Comparison of ENCODE assay signal across 8 cellular contexts in genomic region chr1:2546515-2547209, GRCh38. TPM values are rescaled to one million over a fixed set of nuclear protein-coding genes. Genes with fewer than 3 reads are reported as not detected.
DNase-seq lines count a peak whose midpoint lies in the region; ATAC-seq, FAIRE-seq and TF ChIP-seq lines count a peak whose summit lies in the region.

No MANE protein-coding gene starts in this region.

- H3K56ac ChIP-seq in H1 (replicated peaks; ENCODE audit: insufficient read length, low read depth, low read length) (peak overlapping the region; percentile 82), mesendoderm (ENCODE audit: low read length) (peak overlapping the region; percentile 87)

- TF ChIP-seq CTCF in AG09309 (IDR thresholded peaks at IDR 0.05; ENCODE audit: control insufficient read depth, insufficient read depth, low read depth, low read length, missing control alignments) = peak; percentile 19
- no peak for TF ChIP-seq CTCF in H1 (IDR thresholded peaks at IDR 0.05; ENCODE audit: control extremely low read depth in 1 of 3, insufficient read depth in 1 of 3, low read depth in 1 of 3, low read length in 3 of 3)

- no peak for TF ChIP-seq RAD21 in H1 (IDR thresholded peaks at IDR 0.05 in 1 of 2, conservative IDR thresholded peaks at IDR 0.05 in 1 of 2; ENCODE audit: low read depth in 2 of 2, low read length in 2 of 2)

- H4K8ac ChIP-seq in H1 (ENCODE audit: extremely low read depth, insufficient read depth, low read length) = peak overlapping the region; percentile 88
- H4K8ac ChIP-seq in mesendoderm (ENCODE audit: low read depth, low read length) = no peak overlapping the region

- H3K18ac ChIP-seq in H1 (ENCODE audit: extremely low read depth, low read length) (peak overlapping the region; percentile 87), mesendoderm (ENCODE audit: low read length) (peak overlapping the region; percentile 69)

- DNase-seq in AG09309 (ENCODE audit: low read depth) = no peak
- DNase-seq in NCI-H82 (lab: John Stamatoyannopoulos, UW) = peak; percentile 92
- DNase-seq in activated CD8-positive, alpha-beta memory T cell treated with anti-CD3 and anti-CD28 coated beads for 48 hours (ENCODE audit: low read depth in 2 of 3, low spot score in 2 of 3) = peak in 2 of 3 experiments; percentile 70 to 71
- DNase-seq in H1 (ENCODE audit: low read depth in 1 of 2, low spot score in 2 of 2) = peak; percentile 73 to 84
- peak; percentile 94 for DNase-seq in mesendoderm
- peak; percentile 63 to 71 for DNase-seq in stimulated activated CD8-positive, alpha-beta memory T cell treated with anti-CD3 and anti-CD28 coated beads, Interleukin-15, amount 100 ng/mL, for 4 hours (ENCODE audit: low read depth in 2 of 2)

- WGBS in H1 (ENCODE audit: extremely low coverage in 1 of 2, insufficient coverage in 1 of 2, insufficient read length in 1 of 2, insufficient replicate concordance in 2 of 2, low coverage in 1 of 2, low lambda C conversion rate in 2 of 2, missing lambda C conversion rate in 1 of 2), 2 experiments = 2% methylated on average over 32 of the region's 52 CpGs; no CpG with 5 or more reads in 1 of the 2 experiments
- no CpG with 5 or more reads among the region's 52 CpGs for WGBS in mesendoderm (ENCODE audit: extremely low coverage, insufficient coverage, low lambda C conversion rate)

- H3K23ac ChIP-seq in H1 (ENCODE audit: insufficient read length) (no peak overlapping the region), mesendoderm (ENCODE audit: low read length) (no peak overlapping the region)

- TF ChIP-seq POLR2A in H1 (IDR thresholded peaks at IDR 0.05; ENCODE audit: control extremely low read depth in 1 of 2, low read depth in 2 of 2, low read length in 2 of 2) = no peak

- peaks cover 10% of the 10 kb centered on the region; the same call in 1 of the 2 replicates for H3K23me2 ChIP-seq in H1 (ENCODE audit: low read depth, low read length)

- no peak overlapping the region for H2AK5ac ChIP-seq in H1 (ENCODE audit: low read depth, low read length)
- H2AK5ac ChIP-seq in mesendoderm (ENCODE audit: low read length) = no peak overlapping the region

- no peaks in the 10 kb centered on the region for H3K79me2 ChIP-seq in H1 (ENCODE audit: control insufficient read depth in 1 of 2, insufficient read depth in 2 of 2, low read length in 2 of 2)
- H3K79me2 ChIP-seq in mesendoderm (ENCODE audit: control insufficient read depth, insufficient read depth, low read length) = no peaks in the 10 kb centered on the region

- POLR2A ChIA-PET in H1 (lab: Charles Lee; ENCODE audit: partially characterized antibody) = interaction anchor here (0.5 to 1.7 kb wide), 13 partner anchors 14 to 806 kb away, joined by 3 to 9 read pairs (median 4); partner anchors contain the start of genes HES5 and PANK4

- ATAC-seq in GM18909 (IDR thresholded peaks at IDR 0.05; ENCODE audit: poor library complexity, unreplicated experiment) (peak; percentile 33), HG03196 (IDR thresholded peaks at IDR 0.05; ENCODE audit: unreplicated experiment) (peak; percentile 29)

- H4K20me1 ChIP-seq in H1 (replicated peaks in 1 of 2; ENCODE audit: control insufficient read depth in 1 of 2, insufficient read depth in 2 of 2, low read length in 2 of 2) = no peaks in the 10 kb centered on the region

- H3K9ac ChIP-seq in H1 (replicated peaks in 1 of 4; ENCODE audit: extremely low read depth in 1 of 4, low read depth in 3 of 4, low read length in 3 of 4) = peak overlapping the region in 3 of 4 experiments; percentile 34 to 44 (median 39); a peak in 4 of 7 replicates
- H3K9ac ChIP-seq in mesendoderm (ENCODE audit: low read length) = peak overlapping the region; percentile 72

- H3K4ac ChIP-seq in H1 (replicated peaks; ENCODE audit: insufficient read length, low read depth, low read length) = peak overlapping the region; percentile 96
- no peak overlapping the region for H3K4ac ChIP-seq in mesendoderm (ENCODE audit: low read depth, low read length)

- H2BK120ac ChIP-seq in H1 (replicated peaks; ENCODE audit: low read depth, low read length) (peak overlapping the region; percentile 78), mesendoderm (ENCODE audit: low read depth, low read length) (no peak overlapping the region)

- H3K4me1 ChIP-seq in H1 (replicated peaks in 1 of 4; ENCODE audit: control insufficient read depth in 3 of 4, insufficient read depth in 4 of 4, low read length in 3 of 4) = peaks cover 0 to 31% (median 28%) of the 10 kb centered on the region in 4 experiments; a peak in 6 of 7 replicates
- no peaks in the 10 kb centered on the region for H3K4me1 ChIP-seq in mesendoderm (ENCODE audit: control insufficient read depth, low read depth, low read length)

- H2BK15ac ChIP-seq in H1 (ENCODE audit: low read length) = no peak overlapping the region
- H2BK15ac ChIP-seq in mesendoderm (replicated peaks; ENCODE audit: low read depth) = no peak overlapping the region

- CTCF ChIA-PET in H1 (lab: Charles Lee; ENCODE audit: partially characterized antibody) = interaction anchor here (0.7 to 3.7 kb wide), 21 partner anchors 7 to 946 kb away, joined by 3 to 27 read pairs (median 5); partner anchors contain the start of genes HES5, PANK4 and PEX10

- H3K79me1 ChIP-seq in H1 (ENCODE audit: low read depth, low read length) = no peaks in the 10 kb centered on the region
- H3K79me1 ChIP-seq in mesendoderm (ENCODE audit: low read length) = no peaks in the 10 kb centered on the region

- TF ChIP-seq EP300 in H1 (IDR thresholded peaks at IDR 0.05; ENCODE audit: borderline replicate concordance in 1 of 2, low read depth in 2 of 2, low read length in 2 of 2) = no peak

- H3K27ac ChIP-seq in H1 (ENCODE audit: low read depth, low read length) (0 out of 2 replicates have a peak overlapping the region, but pooled peaks have one; percentile 40), mesendoderm (ENCODE audit: low read depth, low read length) (peak overlapping the region; percentile 69)

- H3K14ac ChIP-seq in H1 (ENCODE audit: insufficient read length) = no peak overlapping the region

- H4K5ac ChIP-seq in H1 (ENCODE audit: insufficient read length, low read depth, low read length) = peak overlapping the region; percentile 90
- no peak overlapping the region for H4K5ac ChIP-seq in mesendoderm (ENCODE audit: low read length)

- H2BK5ac ChIP-seq in H1 (ENCODE audit: low read depth, low read length) = peak overlapping the region; percentile 87
- H2BK5ac ChIP-seq in mesendoderm (ENCODE audit: low read length) = no peak overlapping the region

- peak overlapping the region; percentile 91 for H4K91ac ChIP-seq in H1 (replicated peaks; ENCODE audit: insufficient read length, low read length)

- H2AFZ ChIP-seq in H1 (ENCODE audit: low read length) = no peak overlapping the region

- peaks cover 0 to 9% (median 5%) of the 10 kb centered on the region in 4 experiments; a peak in 3 of 7 replicates for H3K27me3 ChIP-seq in H1 (replicated peaks in 1 of 4; ENCODE audit: control insufficient read depth in 3 of 4, extremely low read depth in 1 of 4, insufficient read depth in 3 of 4, low read length in 3 of 4)
- H3K27me3 ChIP-seq in mesendoderm (ENCODE audit: insufficient read depth, low read length, poor library complexity) = no peaks in the 10 kb centered on the region

- H2BK12ac ChIP-seq in H1 (ENCODE audit: low read depth, low read length) = peak overlapping the region; percentile 23; the same call in 1 of the 2 replicates

- no peak for FAIRE-seq in H1 (lab: Jason Lieb, UNC)

- H3K36me3 ChIP-seq in H1 (ENCODE audit: control insufficient read depth in 2 of 4, insufficient read depth in 4 of 4, low read length in 3 of 4) (no peaks in the 10 kb centered on the region), mesendoderm (ENCODE audit: control insufficient read depth, insufficient read depth, low read length) (no peaks in the 10 kb centered on the region)

- no peaks in the 10 kb centered on the region for H3K9me3 ChIP-seq in H1 (ENCODE audit: insufficient read depth in 2 of 2, low read depth in 1 of 2, low read length in 1 of 2)

- H2BK20ac ChIP-seq in H1 (ENCODE audit: low read length) = no peak overlapping the region

- peak overlapping the region; percentile 82 to 92 for H3K4me2 ChIP-seq in H1 (ENCODE audit: insufficient read depth in 1 of 2, low read depth in 2 of 2, low read length in 2 of 2)
- peak overlapping the region; percentile 70 for H3K4me2 ChIP-seq in mesendoderm (ENCODE audit: low read length)

- H3K4me3 ChIP-seq in AG09309 (ENCODE audit: control insufficient read depth, low read depth, low read length) (peak overlapping the region; percentile 39), H1 (ENCODE audit: extremely low read depth in 1 of 4, insufficient read depth in 2 of 4, low read depth in 3 of 4, low read length in 4 of 4) (peak overlapping the region; percentile 51 to 75 (median 63)), mesendoderm (ENCODE audit: low read length) (peak overlapping the region; percentile 44)

RNA-seq across cellular contexts. Expression of gene TNFRSF14, which starts 9.5 kb away (rescaled TPM):
- 0.50 and 0.65 TPM in 2 replicates for total RNA-seq in H1 (2021; fragmentation: NEBNext Ultra II Directional; extraction: Animal tissue kit (Norgen Biotek cat#: 25700))
- 0.13 and 0.36 TPM in 2 replicates for polyA plus RNA-seq in H1 (2011; rRNA removed)
- polyA plus RNA-seq in H1 (2011; cell fraction: cytosol; rRNA removed) = 0.43 TPM
- polyA plus RNA-seq in H1 (2011; cell fraction: nucleus; rRNA removed) = 1.1 TPM
- 0.17 to 0.35 TPM (median 0.24 TPM) in 3 of 4 replicates, not detected in the other for polyA plus RNA-seq in H1 (2012, experiment 1 of 2)
- polyA plus RNA-seq in H1 (2012, experiment 2 of 2) = not detected
- polyA plus RNA-seq in H1 (2013, experiment 1 of 2) = 0.08 TPM
- polyA plus RNA-seq in H1 (2013, experiment 2 of 2) = 0.09 TPM
- polyA minus RNA-seq in H1 (2011; rRNA and poly(A)+ RNA removed) = 0.22 and 0.32 TPM in 2 replicates
- polyA minus RNA-seq in H1 (2011; cell fraction: cytosol; rRNA and poly(A)+ RNA removed) = not detected
- 1.5 TPM for polyA minus RNA-seq in H1 (2011; cell fraction: nucleus; rRNA and poly(A)+ RNA removed)
- 0.08 TPM for polyA plus RNA-seq in mesendoderm (2013, experiment 1 of 2)
- 0.04 TPM for polyA plus RNA-seq in mesendoderm (2013, experiment 2 of 2)

RNA-seq across cellular contexts. Expression of gene HES5, which starts 16.6 kb away (rescaled TPM):
- total RNA-seq in H1 (2021; fragmentation: NEBNext Ultra II Directional; extraction: Animal tissue kit (Norgen Biotek cat#: 25700)) = 0.22 and 0.25 TPM in 2 replicates
- polyA plus RNA-seq in H1 (2011; rRNA removed) = 0.08 TPM in 1 of 2 replicates, not detected in the other
- polyA plus RNA-seq in H1 (2011; cell fraction: cytosol; rRNA removed) = 0.05 TPM
- polyA plus RNA-seq in H1 (2011; cell fraction: nucleus; rRNA removed) = 0.17 TPM
- 0.13 to 0.29 TPM in 2 of 4 replicates, not detected in the others for polyA plus RNA-seq in H1 (2012, experiment 1 of 2)
- polyA plus RNA-seq in H1 (2012, experiment 2 of 2) = 0.13 TPM
- 0.04 TPM for polyA plus RNA-seq in H1 (2013, experiment 1 of 2)
- polyA plus RNA-seq in H1 (2013, experiment 2 of 2) = 0.04 TPM
- polyA minus RNA-seq in H1 (2011; rRNA and poly(A)+ RNA removed) = 0.28 TPM in 1 of 2 replicates, not detected in the other
- polyA minus RNA-seq in H1 (2011; cell fraction: cytosol; rRNA and poly(A)+ RNA removed) = not detected
- polyA minus RNA-seq in H1 (2011; cell fraction: nucleus; rRNA and poly(A)+ RNA removed) = not detected
- not detected for polyA plus RNA-seq in mesendoderm (2013, experiment 1 of 2)
- not detected for polyA plus RNA-seq in mesendoderm (2013, experiment 2 of 2)

RNA-seq across cellular contexts. Expression of gene PANK4, which starts 20.3 kb away (rescaled TPM):
- 29.7 and 35.4 TPM in 2 replicates for total RNA-seq in H1 (2021; fragmentation: NEBNext Ultra II Directional; extraction: Animal tissue kit (Norgen Biotek cat#: 25700))
- polyA plus RNA-seq in H1 (2011; rRNA removed) = 20.1 and 24.4 TPM in 2 replicates
- 24.0 TPM for polyA plus RNA-seq in H1 (2011; cell fraction: cytosol; rRNA removed)
- polyA plus RNA-seq in H1 (2011; cell fraction: nucleus; rRNA removed) = 110 TPM
- 20.2 to 27.0 TPM (median 21.6 TPM) in 4 replicates for polyA plus RNA-seq in H1 (2012, experiment 1 of 2)
- polyA plus RNA-seq in H1 (2012, experiment 2 of 2) = 14.8 TPM
- polyA plus RNA-seq in H1 (2013, experiment 1 of 2) = 12.0 TPM
- 11.1 TPM for polyA plus RNA-seq in H1 (2013, experiment 2 of 2)
- 24.4 and 25.4 TPM in 2 replicates for polyA minus RNA-seq in H1 (2011; rRNA and poly(A)+ RNA removed)
- polyA minus RNA-seq in H1 (2011; cell fraction: cytosol; rRNA and poly(A)+ RNA removed) = 24.7 TPM
- polyA minus RNA-seq in H1 (2011; cell fraction: nucleus; rRNA and poly(A)+ RNA removed) = 116 TPM
- polyA plus RNA-seq in mesendoderm (2013, experiment 1 of 2) = 9.4 TPM
- 9.4 TPM for polyA plus RNA-seq in mesendoderm (2013, experiment 2 of 2)

RNA-seq across cellular contexts. Expression of gene PRXL2B, which starts 39.9 kb away (rescaled TPM):
- 44.4 and 46.0 TPM in 2 replicates for total RNA-seq in H1 (2021; fragmentation: NEBNext Ultra II Directional; extraction: Animal tissue kit (Norgen Biotek cat#: 25700))
- 35.3 and 54.6 TPM in 2 replicates for polyA plus RNA-seq in H1 (2011; rRNA removed)
- polyA plus RNA-seq in H1 (2011; cell fraction: cytosol; rRNA removed) = 39.9 TPM
- polyA plus RNA-seq in H1 (2011; cell fraction: nucleus; rRNA removed) = 87.5 TPM
- 35.5 to 45.3 TPM (median 42.8 TPM) in 4 replicates for polyA plus RNA-seq in H1 (2012, experiment 1 of 2)
- polyA plus RNA-seq in H1 (2012, experiment 2 of 2) = 46.9 TPM
- 27.5 TPM for polyA plus RNA-seq in H1 (2013, experiment 1 of 2)
- polyA plus RNA-seq in H1 (2013, experiment 2 of 2) = 26.7 TPM
- 15.9 and 21.5 TPM in 2 replicates for polyA minus RNA-seq in H1 (2011; rRNA and poly(A)+ RNA removed)
- 18.1 TPM for polyA minus RNA-seq in H1 (2011; cell fraction: cytosol; rRNA and poly(A)+ RNA removed)
- 16.7 TPM for polyA minus RNA-seq in H1 (2011; cell fraction: nucleus; rRNA and poly(A)+ RNA removed)
- polyA plus RNA-seq in mesendoderm (2013, experiment 1 of 2) = 22.0 TPM
- 22.9 TPM for polyA plus RNA-seq in mesendoderm (2013, experiment 2 of 2)
